1 cellular context compared by ENCODE assay signal in genomic region chr15:62344806-62345539, GRCh38.
TF ChIP-seq lines count a peak whose summit lies in the region.

No MANE protein-coding gene starts in this region.

TF ChIP-seq in WTC11, 78 proteins besides CTCF, POLR2A, EP300 and RAD21 (continued from another document):
- TF ChIP-seq FOXP4 (CRISPR knock-in tag; IDR thresholded peaks at IDR 0.05) (no peak; the same call in 1 of the 2 replicates), ZNF671 (CRISPR knock-in tag; IDR thresholded peaks at IDR 0.05) (no peak), NR3C1 (CRISPR knock-in tag; conservative IDR thresholded peaks at IDR 0.05; ENCODE audit: low read depth) (no peak), ZNF416 (CRISPR knock-in tag; IDR thresholded peaks at IDR 0.05) (0 out of 2 replicates have a peak, but pooled peaks have one; percentile 41), ZBTB43 (CRISPR knock-in tag; IDR thresholded peaks at IDR 0.05) (peak; percentile 100), ZNF423 (CRISPR knock-in tag; IDR thresholded peaks at IDR 0.05) (no peak), IRF2 (CRISPR knock-in tag; IDR thresholded peaks at IDR 0.05; ENCODE audit: borderline replicate concordance, low read depth) (no peak), PREB (CRISPR knock-in tag; IDR thresholded peaks at IDR 0.05; ENCODE audit: borderline replicate concordance) (no peak), CBFB (CRISPR knock-in tag; IDR thresholded peaks at IDR 0.05; ENCODE audit: low read depth) (no peak)
